ENCODE assay signal across 17 cellular contexts in genomic region chr7:71343821-71344341, GRCh38.
DNase-seq lines count a peak whose midpoint lies in the region; ATAC-seq and TF ChIP-seq lines count a peak whose summit lies in the region.
"Had no signal": no experiment of that assay in that cellular context is flagged by ENCODE, and none has a peak within 500 bp of the region (broad histone marks: within the 10 kb centered on the region; RNA-seq: fewer than 3 reads in every experiment).

No MANE protein-coding gene starts in this region.

- no peak for TF ChIP-seq CTCF in neural crest cell (conservative IDR thresholded peaks at IDR 0.05)
- no peak for TF ChIP-seq CTCF in uterus (IDR thresholded peaks at IDR 0.05)

- H3K4me1 Mint-ChIP-seq in neural crest cell, result peaks cover 31% of the 10 kb centered on the region

- H3K4me3 ChIP-seq in right cardiac atrium (ENCODE audit: low read length) (no peak overlapping the region), uterus (no peak overlapping the region)
- H3K4me3 ChIP-seq: A549, GM23248 had no signal

- H3K4me3 Mint-ChIP-seq in neural crest cell, result no peak overlapping the region
- H3K4me3 Mint-ChIP-seq: CD4-positive, alpha-beta T cell; HFFc6 had no signal

- H3K9me3 Mint-ChIP-seq in neural crest cell, result peaks cover 8% of the 10 kb centered on the region
- peaks cover 25 to 33% of the 10 kb centered on the region in 2 donors for H3K9me3 Mint-ChIP-seq in activated naive CD4-positive, alpha-beta T cell treated with anti-CD3 and anti-CD28 coated beads, Interleukin-2, amount 50 U/mL, for 72 hours

- peak; percentile 56 for ATAC-seq in Right ventricle myocardium superior (ENCODE audit: poor library complexity)
- no peak for ATAC-seq in right cardiac atrium
- ATAC-seq in left ventricle myocardium superior, result peak; percentile 89
- ATAC-seq in HG03432 (IDR thresholded peaks at IDR 0.05; ENCODE audit: unreplicated experiment), result no peak
- ATAC-seq in activated naive CD4-positive, alpha-beta T cell treated with anti-CD3 and anti-CD28 coated beads, Interleukin-2, amount 50 U/mL, for 72 hours, result no peak
- ATAC-seq: A549, HCT116 had no signal

- 38% methylated on average over 1 of the region's 1 CpG for WGBS in right cardiac atrium

- intact Hi-C loops in Right ventricle myocardium superior (cut with DNase I) (no loop called here), right cardiac atrium (cut with DNase I) (no loop called here), left ventricle myocardium superior (cut with micrococcal nuclease) (no loop called here), cardiac septum (cut with DNase I) (no loop called here), uterus (cut with DNase I; ENCODE audit: low total_unique reads) (no loop called here)

- peak overlapping the region; percentile 61 for H3K27ac Mint-ChIP-seq in neural crest cell (ENCODE audit: unreplicated experiment)
- H3K27ac Mint-ChIP-seq in activated naive CD4-positive, alpha-beta T cell treated with anti-CD3 and anti-CD28 coated beads, Interleukin-2, amount 50 U/mL, for 72 hours, result no peak overlapping the region
- H3K27ac Mint-ChIP-seq: CD4-positive, alpha-beta T cell; HFFc6 had no signal

- H3K36me3 ChIP-seq in uterus, result no peaks in the 10 kb centered on the region

- no peaks in the 10 kb centered on the region for H3K9me3 ChIP-seq in right cardiac atrium (ENCODE audit: control insufficient read depth, low read length)
- H3K9me3 ChIP-seq in uterus, result peaks cover 0 to 7% of the 10 kb centered on the region in 2 donors
- H3K9me3 ChIP-seq: A549, Caco-2 had no signal

- H3K36me3 Mint-ChIP-seq in neural crest cell (ENCODE audit: low read depth), result peaks cover 7% of the 10 kb centered on the region
- H3K36me3 Mint-ChIP-seq in activated naive CD4-positive, alpha-beta T cell treated with anti-CD3 and anti-CD28 coated beads, Interleukin-2, amount 50 U/mL, for 72 hours, result peaks cover 5 to 21% of the 10 kb centered on the region in 2 donors

- H3K27me3 ChIP-seq in right cardiac atrium (ENCODE audit: control insufficient read depth, insufficient read depth) (no peaks in the 10 kb centered on the region), uterus (no peaks in the 10 kb centered on the region)

- no peaks in the 10 kb centered on the region for H3K27me3 Mint-ChIP-seq in neural crest cell (ENCODE audit: low read depth)
- H3K27me3 Mint-ChIP-seq: CD4-positive, alpha-beta T cell had no signal

- TF ChIP-seq POLR2A in uterus (IDR thresholded peaks at IDR 0.05), result no peak

- H3K4me1 ChIP-seq in right cardiac atrium (ENCODE audit: control insufficient read depth, insufficient read depth, low read length) (no peaks in the 10 kb centered on the region), uterus (no peaks in the 10 kb centered on the region)
- H3K4me1 ChIP-seq: A549, Caco-2 had no signal

- no peak for DNase-seq in Right ventricle myocardium superior
- DNase-seq in right cardiac atrium, result no peak
- no peak for DNase-seq in left ventricle myocardium superior
- no peak for DNase-seq in cardiac septum (ENCODE audit: low spot score)
- DNase-seq in neural crest cell (ENCODE audit: low read depth, low spot score), result no peak
- DNase-seq in uterus, result peak; percentile 19 to 20
- DNase-seq in activated naive CD4-positive, alpha-beta T cell treated with anti-CD3 and anti-CD28 coated beads, Interleukin-2, amount 50 U/mL, for 72 hours (ENCODE audit: low spot score in 2 of 2), result no peak
- DNase-seq: AML-193; Caco-2; CD4-positive, alpha-beta T cell; GM23248; HFFc6 had no signal

- H3K27ac ChIP-seq in right cardiac atrium (ENCODE audit: low read length), result no peak overlapping the region
- H3K27ac ChIP-seq in uterus, result peak overlapping the region in 1 of 2 donors; percentile 54
- H3K27ac ChIP-seq: 22Rv1, A549, C4-2B, GM23248 had no signal

Comparison
In these comparisons a context has a peak if more than half of its experiments do, and no peak if none do; other contexts are left out.
1. ATAC-seq: peak in Right ventricle myocardium superior (single experiment) and left ventricle myocardium superior (single experiment); none in right cardiac atrium (0 of 2), HG03432 (single experiment) and activated naive CD4-positive, alpha-beta T cell treated with anti-CD3 and anti-CD28 coated beads, Interleukin-2, amount 50 U/mL, for 72 hours (0 of 2).
2. DNase-seq: peak in uterus (2 of 2); none in Right ventricle myocardium superior (single experiment), right cardiac atrium (0 of 3), left ventricle myocardium superior (single experiment), cardiac septum (single experiment), neural crest cell (single experiment) and activated naive CD4-positive, alpha-beta T cell treated with anti-CD3 and anti-CD28 coated beads, Interleukin-2, amount 50 U/mL, for 72 hours (0 of 2).